In genomic region chr6:139862311-139862710, GRCh38 we compare ENCODE assay signal across 1 cellular context.
TF ChIP-seq lines count a peak whose summit lies in the region.

No MANE protein-coding gene starts in this region.

TF ChIP-seq in K562, 482 proteins besides CTCF, POLR2A, EP300 and RAD21 (continued from another document):
- TF ChIP-seq CTCFL (IDR thresholded peaks at IDR 0.05; ENCODE audit: borderline replicate concordance, insufficient read depth, low read depth, low read length, poor library complexity, severe bottlenecking) (no peak), CEBPG (CRISPR knock-in tag; IDR thresholded peaks at IDR 0.05) (no peak), CEBPG (tag; conservative IDR thresholded peaks at IDR 0.05 in 1 of 2, IDR thresholded peaks at IDR 0.05 in 1 of 2) (peak; percentile 59 to 88)
